ENCODE assay signal across 10 cellular contexts in genomic region chr4:123750044-123750443, GRCh38.
DNase-seq lines count a peak whose midpoint lies in the region; ATAC-seq, FAIRE-seq and TF ChIP-seq lines count a peak whose summit lies in the region.
"Had no signal": no experiment of that assay in that cellular context is flagged by ENCODE, and none has a peak within 500 bp of the region (broad histone marks: within the 10 kb centered on the region; RNA-seq: fewer than 3 reads in every experiment).

No MANE protein-coding gene starts in this region.

- H3K4me3 ChIP-seq in cardiac muscle cell (no peak overlapping the region), astrocyte (ENCODE audit: insufficient read depth, low read depth, low read length) (no peak overlapping the region), breast epithelium (no peak overlapping the region), tibial nerve (no peak overlapping the region)

- intact Hi-C loops in cardiac septum (cut with DNase I) = no loop called here
- intact Hi-C loops in breast epithelium (cut with DNase I; ENCODE audit: low total_unique reads) = no loop called here

- TF ChIP-seq CTCF in cardiac muscle cell (IDR thresholded peaks at IDR 0.05; ENCODE audit: low read depth, low read length) (no peak), astrocyte (IDR thresholded peaks at IDR 0.05; ENCODE audit: insufficient read depth, low read depth, low read length) (no peak), breast epithelium (IDR thresholded peaks at IDR 0.05) (no peak), tibial nerve (IDR thresholded peaks at IDR 0.05) (no peak)

- H3K4me1 Mint-ChIP-seq in astrocyte (ENCODE audit: low read depth, unreplicated experiment) = peaks cover 6% of the 10 kb centered on the region
- no peaks in the 10 kb centered on the region for H3K4me1 Mint-ChIP-seq in stimulated activated naive CD8-positive, alpha-beta T cell treated with anti-CD3 and anti-CD28 coated beads, Interleukin-15, amount 100 ng/mL, for 72 hours

- no peak overlapping the region for H3K9ac ChIP-seq in astrocyte (ENCODE audit: low read length)

- no peak overlapping the region for H2AFZ ChIP-seq in astrocyte (ENCODE audit: low read depth, low read length)

- H3K36me3 ChIP-seq in cardiac muscle cell (no peaks in the 10 kb centered on the region), astrocyte (ENCODE audit: insufficient read depth, low read length) (no peaks in the 10 kb centered on the region), breast epithelium (no peaks in the 10 kb centered on the region), tibial nerve (no peaks in the 10 kb centered on the region)

- peak overlapping the region; percentile 24 for H3K4me2 ChIP-seq in astrocyte (ENCODE audit: low read length)

- no peaks in the 10 kb centered on the region for H3K9me3 Mint-ChIP-seq in astrocyte (ENCODE audit: unreplicated experiment)
- H3K9me3 Mint-ChIP-seq in stimulated activated naive CD8-positive, alpha-beta T cell treated with anti-CD3 and anti-CD28 coated beads, Interleukin-15, amount 100 ng/mL, for 72 hours = no peaks in the 10 kb centered on the region
- H3K9me3 Mint-ChIP-seq: T-helper 2 cell treated with Interferon-gamma antibody and Interleukin-4, amounts not matched to agents 5 μg/mL and 100 μg/mL, for 36 hours had no signal

- WGBS in tibial nerve, 2 donors = 74 to 77% methylated on average over 3 of the region's 3 CpGs

- no peaks in the 10 kb centered on the region for H3K79me2 ChIP-seq in astrocyte (ENCODE audit: insufficient read depth, low read length)

- no peak for TF ChIP-seq EP300 in tibial nerve (IDR thresholded peaks at IDR 0.05)

- H3K9me3 ChIP-seq in cardiac muscle cell (ENCODE audit: low read depth) (no peaks in the 10 kb centered on the region), astrocyte (ENCODE audit: insufficient read depth, low read depth, low read length) (no peaks in the 10 kb centered on the region), breast epithelium (no peaks in the 10 kb centered on the region), tibial nerve (no peaks in the 10 kb centered on the region)

- H3K27ac ChIP-seq in cardiac muscle cell (peak overlapping the region; percentile 5), astrocyte (ENCODE audit: low read depth, low read length) (no peak overlapping the region), breast epithelium (no peak overlapping the region), tibial nerve (peak overlapping the region in 1 of 4 donors; percentile 36)

- H3K4me3 Mint-ChIP-seq in astrocyte (ENCODE audit: unreplicated experiment) = no peak overlapping the region
- no peak overlapping the region for H3K4me3 Mint-ChIP-seq in stimulated activated naive CD8-positive, alpha-beta T cell treated with anti-CD3 and anti-CD28 coated beads, Interleukin-15, amount 100 ng/mL, for 72 hours
- H3K4me3 Mint-ChIP-seq: T-helper 2 cell treated with Interferon-gamma antibody and Interleukin-4, amounts not matched to agents 5 μg/mL and 100 μg/mL, for 36 hours had no signal

- no peaks in the 10 kb centered on the region for H3K4me1 ChIP-seq in cardiac muscle cell (ENCODE audit: low read depth)
- H3K4me1 ChIP-seq in astrocyte (ENCODE audit: insufficient read depth, low read length) = no peaks in the 10 kb centered on the region
- no peaks in the 10 kb centered on the region for H3K4me1 ChIP-seq in breast epithelium
- H3K4me1 ChIP-seq in tibial nerve = peaks cover 0 to 5% (median 2%) of the 10 kb centered on the region in 4 donors

- H4K20me1 ChIP-seq in astrocyte (ENCODE audit: insufficient read depth, low read length) = no peaks in the 10 kb centered on the region

- no peak for FAIRE-seq in astrocyte (lab: Jason Lieb, UNC)

- H3K27ac Mint-ChIP-seq in astrocyte (ENCODE audit: unreplicated experiment) = no peak overlapping the region
- H3K27ac Mint-ChIP-seq in stimulated activated naive CD8-positive, alpha-beta T cell treated with anti-CD3 and anti-CD28 coated beads, Interleukin-15, amount 100 ng/mL, for 72 hours = no peak overlapping the region
- H3K27ac Mint-ChIP-seq: T-helper 2 cell treated with Interferon-gamma antibody and Interleukin-4, amounts not matched to agents 5 μg/mL and 100 μg/mL, for 36 hours had no signal

- ATAC-seq in stimulated activated naive CD8-positive, alpha-beta T cell treated with anti-CD3 and anti-CD28 coated beads, Interleukin-15, amount 100 ng/mL, for 72 hours = no peak

- H3K27me3 ChIP-seq in cardiac muscle cell (no peaks in the 10 kb centered on the region), astrocyte (ENCODE audit: insufficient read depth, low read length) (no peaks in the 10 kb centered on the region), breast epithelium (no peaks in the 10 kb centered on the region), tibial nerve (no peaks in the 10 kb centered on the region)

- DNase-seq in cardiac muscle cell (ENCODE audit: low read depth in 1 of 2, low spot score in 1 of 2) (peak in 1 of 2 donors; percentile 18), cardiac septum (ENCODE audit: low spot score) (no peak), astrocyte (ENCODE audit: low read depth) (no peak), left kidney (ENCODE audit: low read depth, low spot score) (peak; percentile 87), breast epithelium (ENCODE audit: low spot score in 2 of 2) (no peak), tibial nerve (ENCODE audit: low spot score in 2 of 2) (no peak), NCI-H1694 treated with DMSO at 0.1 percent for 48 hours (lab: John Stamatoyannopoulos, UW) (no peak)
- no peak for DNase-seq in stimulated activated naive CD8-positive, alpha-beta T cell treated with anti-CD3 and anti-CD28 coated beads, Interleukin-15, amount 100 ng/mL, for 72 hours
- DNase-seq: anterior cingulate cortex had no signal

- no peak for TF ChIP-seq POLR2A in breast epithelium (IDR thresholded peaks at IDR 0.05)
- no peak for TF ChIP-seq POLR2A in tibial nerve (IDR thresholded peaks at IDR 0.05)

- no peaks in the 10 kb centered on the region for H3K27me3 Mint-ChIP-seq in astrocyte (ENCODE audit: low read depth, unreplicated experiment)
- H3K27me3 Mint-ChIP-seq in stimulated activated naive CD8-positive, alpha-beta T cell treated with anti-CD3 and anti-CD28 coated beads, Interleukin-15, amount 100 ng/mL, for 72 hours = peaks cover 25% of the 10 kb centered on the region

- H3K36me3 Mint-ChIP-seq in astrocyte (ENCODE audit: low read depth, unreplicated experiment) = no peaks in the 10 kb centered on the region
